ENCODE assay signal across 23 cellular contexts in the genomic region with DNA sequence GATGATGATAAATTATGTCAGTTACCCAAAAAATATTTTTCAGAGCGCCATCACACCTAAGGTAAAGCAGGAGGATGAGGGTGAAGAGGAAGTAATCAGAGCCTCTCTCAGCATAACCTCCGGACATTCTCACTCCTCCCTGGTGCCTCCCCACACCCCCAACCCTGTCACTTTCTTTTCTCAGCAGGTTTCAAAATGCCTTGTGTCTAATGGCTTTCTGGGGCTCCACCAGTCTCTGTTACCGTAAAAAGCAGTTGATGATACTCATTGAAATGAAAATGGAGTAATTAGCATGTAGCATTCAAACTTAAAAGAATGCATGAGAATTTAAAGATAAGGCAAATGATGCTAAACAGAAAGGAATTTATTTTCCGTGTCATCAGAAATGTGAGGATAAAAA.
"Had no signal": no experiment of that assay in that cellular context is flagged by ENCODE, and none has a peak within 500 bp of the region (broad histone marks: within the 10 kb centered on the region; RNA-seq: fewer than 3 reads in every experiment).

No MANE protein-coding gene starts in this region.

- DNase-seq: dorsolateral prefrontal cortex; effector CD8-positive, alpha-beta T cell; heart left ventricle; hippocampal formation; left colon; left ventricle myocardium superior; mesenchymal stem cell; naive thymus-derived CD4-positive, alpha-beta T cell; nephron progenitor cell; psoas muscle; retina; right lobe of liver; stimulated activated CD4-positive, alpha-beta T cell treated with anti-CD3 and anti-CD28 coated beads, Interleukin-4, amount 100 ng/mL, for 1 hour; stimulated activated CD8-positive, alpha-beta memory T cell treated with anti-CD3 and anti-CD28 coated beads, Interleukin-4, amount 100 ng/mL, for 48 hours; stimulated activated naive CD8-positive, alpha-beta T cell treated with anti-CD3 and anti-CD28 coated beads, Interleukin-15, Interleukin-2, amounts not matched to agents 100 U/mL and 50 U/mL, for 24 hours; tibial artery; upper lobe of left lung; uterus had no signal

- H3K79me2 ChIP-seq: parathyroid adenoma had no signal

- H2AFZ ChIP-seq: parathyroid adenoma had no signal

- H3K4me1 ChIP-seq: heart left ventricle, psoas muscle, right lobe of liver, tibial artery, upper lobe of left lung, uterus had no signal

- H3K4me1 Mint-ChIP-seq: stimulated activated effector memory CD8-positive, alpha-beta T cell treated with anti-CD3 and anti-CD28 coated beads, Interleukin-12 subunit alpha, Interleukin-12 subunit beta, amount 100 ng/mL, for 72 hours had no signal

- FAIRE-seq: frontal cortex had no signal

- ATAC-seq: heart left ventricle; left colon; left ventricle myocardium superior; naive thymus-derived CD4-positive, alpha-beta T cell; psoas muscle; right lobe of liver; stimulated activated effector memory CD8-positive, alpha-beta T cell treated with anti-CD3 and anti-CD28 coated beads, Interleukin-12 subunit alpha, Interleukin-12 subunit beta, amount 100 ng/mL, for 72 hours; stimulated activated naive CD8-positive, alpha-beta T cell treated with anti-CD3 and anti-CD28 coated beads, Interleukin-15, Interleukin-2, amounts not matched to agents 100 U/mL and 50 U/mL, for 24 hours had no signal

- H3K9me3 Mint-ChIP-seq: nephron progenitor cell; stimulated activated effector memory CD8-positive, alpha-beta T cell treated with anti-CD3 and anti-CD28 coated beads, Interleukin-12 subunit alpha, Interleukin-12 subunit beta, amount 100 ng/mL, for 72 hours had no signal

- H3K36me3 ChIP-seq: heart left ventricle, right lobe of liver, tibial artery, upper lobe of left lung, uterus had no signal

- H3K9me3 ChIP-seq: heart left ventricle, psoas muscle, right lobe of liver, tibial artery, upper lobe of left lung, uterus had no signal

- H3K4me3 ChIP-seq: coronary artery, dorsolateral prefrontal cortex, heart left ventricle, lung, psoas muscle, right lobe of liver, tibial artery, upper lobe of left lung, uterus had no signal

- H3K27ac Mint-ChIP-seq: naive thymus-derived CD4-positive, alpha-beta T cell; stimulated activated effector memory CD8-positive, alpha-beta T cell treated with anti-CD3 and anti-CD28 coated beads, Interleukin-12 subunit alpha, Interleukin-12 subunit beta, amount 100 ng/mL, for 72 hours had no signal

- H3K27me3 ChIP-seq: dorsolateral prefrontal cortex, heart left ventricle, right lobe of liver, tibial artery, upper lobe of left lung, uterus had no signal

- H3K36me3 Mint-ChIP-seq: stimulated activated effector memory CD8-positive, alpha-beta T cell treated with anti-CD3 and anti-CD28 coated beads, Interleukin-12 subunit alpha, Interleukin-12 subunit beta, amount 100 ng/mL, for 72 hours had no signal

- H3K27ac ChIP-seq: coronary artery, dorsolateral prefrontal cortex, heart left ventricle, parathyroid adenoma, psoas muscle, right lobe of liver, tibial artery, upper lobe of left lung, uterus had no signal

- H3K4me3 Mint-ChIP-seq: naive thymus-derived CD4-positive, alpha-beta T cell; nephron progenitor cell; stimulated activated effector memory CD8-positive, alpha-beta T cell treated with anti-CD3 and anti-CD28 coated beads, Interleukin-12 subunit alpha, Interleukin-12 subunit beta, amount 100 ng/mL, for 72 hours had no signal

- H3K9ac ChIP-seq: parathyroid adenoma had no signal
